ENCODE assay signal across 1 cellular context in the genomic region with DNA sequence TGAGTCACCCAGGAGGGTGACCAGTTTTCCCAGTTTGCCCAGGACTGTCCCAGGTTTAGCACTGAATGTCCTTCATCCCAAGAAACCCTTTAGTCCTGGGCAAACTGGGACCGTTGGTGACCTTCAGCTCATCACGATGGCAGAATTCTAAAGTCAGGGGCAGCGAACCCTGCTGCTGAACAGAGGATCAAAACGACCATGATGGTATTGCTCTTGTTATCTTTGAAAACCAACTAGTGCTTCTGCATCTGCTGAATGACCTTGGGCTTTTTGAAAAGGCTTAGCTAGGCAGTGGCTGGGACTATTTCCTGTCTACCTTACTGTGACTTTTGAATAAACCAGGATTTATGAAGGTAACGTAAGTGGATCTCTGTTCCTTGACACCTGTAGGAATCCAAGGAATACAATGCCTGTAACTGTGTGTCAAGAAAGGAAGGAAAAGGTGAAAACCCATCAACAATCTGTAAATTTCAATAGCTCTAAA.
TF ChIP-seq lines count a peak whose summit lies in the region.

No MANE protein-coding gene starts in this region.

TF ChIP-seq in HepG2, 621 proteins besides CTCF, POLR2A, EP300 and RAD21 (continued from another document):
- TF ChIP-seq, protein P1, sequence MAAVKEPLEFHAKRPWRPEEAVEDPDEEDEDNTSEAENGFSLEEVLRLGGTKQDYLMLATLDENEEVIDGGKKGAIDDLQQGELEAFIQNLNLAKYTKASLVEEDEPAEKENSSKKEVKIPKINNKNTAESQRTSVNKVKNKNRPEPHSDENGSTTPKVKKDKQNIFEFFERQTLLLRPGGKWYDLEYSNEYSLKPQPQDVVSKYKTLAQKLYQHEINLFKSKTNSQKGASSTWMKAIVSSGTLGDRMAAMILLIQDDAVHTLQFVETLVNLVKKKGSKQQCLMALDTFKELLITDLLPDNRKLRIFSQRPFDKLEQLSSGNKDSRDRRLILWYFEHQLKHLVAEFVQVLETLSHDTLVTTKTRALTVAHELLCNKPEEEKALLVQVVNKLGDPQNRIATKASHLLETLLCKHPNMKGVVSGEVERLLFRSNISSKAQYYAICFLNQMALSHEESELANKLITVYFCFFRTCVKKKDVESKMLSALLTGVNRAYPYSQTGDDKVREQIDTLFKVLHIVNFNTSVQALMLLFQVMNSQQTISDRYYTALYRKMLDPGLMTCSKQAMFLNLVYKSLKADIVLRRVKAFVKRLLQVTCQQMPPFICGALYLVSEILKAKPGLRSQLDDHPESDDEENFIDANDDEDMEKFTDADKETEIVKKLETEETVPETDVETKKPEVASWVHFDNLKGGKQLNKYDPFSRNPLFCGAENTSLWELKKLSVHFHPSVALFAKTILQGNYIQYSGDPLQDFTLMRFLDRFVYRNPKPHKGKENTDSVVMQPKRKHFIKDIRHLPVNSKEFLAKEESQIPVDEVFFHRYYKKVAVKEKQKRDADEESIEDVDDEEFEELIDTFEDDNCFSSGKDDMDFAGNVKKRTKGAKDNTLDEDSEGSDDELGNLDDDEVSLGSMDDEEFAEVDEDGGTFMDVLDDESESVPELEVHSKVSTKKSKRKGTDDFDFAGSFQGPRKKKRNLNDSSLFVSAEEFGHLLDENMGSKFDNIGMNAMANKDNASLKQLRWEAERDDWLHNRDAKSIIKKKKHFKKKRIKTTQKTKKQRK (IDR thresholded peaks at IDR 0.05; ENCODE audit: low read length), result no peak
- TF ChIP-seq KAT7 (CRISPR knock-in tag; IDR thresholded peaks at IDR 0.05; ENCODE audit: borderline replicate concordance) (no peak; the same call in 1 of the 2 replicates), KLF11 (CRISPR knock-in tag; IDR thresholded peaks at IDR 0.05) (no peak)
TF ChIP-seq in HepG2: peak in this region for 22.
